ENCODE assay signal across 2 cellular contexts in genomic region chr19:54162241-54162805, GRCh38.
A peak's percentile ranks its signal among the peaks of the same experiment; 100 is the strongest.
TF ChIP-seq lines count a peak whose summit lies in the region.

No MANE protein-coding gene starts in this region.

TF ChIP-seq in liver, 16 proteins besides CTCF, POLR2A, EP300 and RAD21:
- TF ChIP-seq GABPA (IDR thresholded peaks at IDR 0.05 in 1 of 2, conservative IDR thresholded peaks at IDR 0.05 in 1 of 2) (no peak), FOXA2 (IDR thresholded peaks at IDR 0.05) (no peak), REST (IDR thresholded peaks at IDR 0.05) (no peak), FOXA1 (IDR thresholded peaks at IDR 0.05) (no peak), EGR1 (IDR thresholded peaks at IDR 0.05; ENCODE audit: low read depth in 2 of 2) (no peak), JUND (IDR thresholded peaks at IDR 0.05) (peak in 1 of 2 donors; percentile 23), TAF1 (conservative IDR thresholded peaks at IDR 0.05) (no peak), ATF3 (IDR thresholded peaks at IDR 0.05) (no peak), YY1 (IDR thresholded peaks at IDR 0.05) (no peak), MAX (IDR thresholded peaks at IDR 0.05) (peak; percentile 74), HNF4G (IDR thresholded peaks at IDR 0.05) (no peak), NR2F2 (IDR thresholded peaks at IDR 0.05) (no peak), RXRA (IDR thresholded peaks at IDR 0.05) (no peak), ZBTB33 (IDR thresholded peaks at IDR 0.05) (no peak), HNF4A (conservative IDR thresholded peaks at IDR 0.05) (no peak), SP1 (IDR thresholded peaks at IDR 0.05) (peak; percentile 40)

TF ChIP-seq in HepG2, 621 proteins besides CTCF, POLR2A, EP300 and RAD21:
- TF ChIP-seq FIP1L1 (IDR thresholded peaks at IDR 0.05; ENCODE audit: borderline replicate concordance, insufficient read depth, low read depth, low read length) (no peak), TARDBP (CRISPR knock-in tag; IDR thresholded peaks at IDR 0.05) (no peak), ELK4 (CRISPR knock-in tag; IDR thresholded peaks at IDR 0.05; ENCODE audit: borderline replicate concordance) (no peak), TEF (CRISPR knock-in tag; IDR thresholded peaks at IDR 0.05) (no peak)
TF ChIP-seq in HepG2: peak in this region for 0.
